ENCODE assay signal across 17 cellular contexts in genomic region chr13:61276401-61276800, GRCh38.
A peak's percentile ranks its signal among the peaks of the same experiment; 100 is the strongest.
DNase-seq lines count a peak whose midpoint lies in the region; ATAC-seq and TF ChIP-seq lines count a peak whose summit lies in the region.
"Had no signal": no experiment of that assay in that cellular context is flagged by ENCODE, and none has a peak within 500 bp of the region (broad histone marks: within the 10 kb centered on the region; RNA-seq: fewer than 3 reads in every experiment).

No MANE protein-coding gene starts in this region.

- no peaks in the 10 kb centered on the region for H3F3A ChIP-seq in PC-3 (ENCODE audit: low read length, unreplicated experiment)

- H3K4me3 ChIP-seq in PC-3 (ENCODE audit: low read length) (no peak overlapping the region), epithelial cell of proximal tubule (ENCODE audit: low read depth, low read length) (no peak overlapping the region)
- H3K4me3 ChIP-seq: A549, BLaER1, GM23338 had no signal

- no peak overlapping the region for H3K4me2 ChIP-seq in PC-3 (ENCODE audit: low read length)
- H3K4me2 ChIP-seq: A549, BLaER1, GM23338 had no signal

- ATAC-seq in PC-3 (peak; percentile 46; the same call in 1 of the 2 replicates), GM21786 (IDR thresholded peaks at IDR 0.05; ENCODE audit: unreplicated experiment) (no peak), GM19455 (IDR thresholded peaks at IDR 0.05; ENCODE audit: unreplicated experiment) (no peak), GM18867 (IDR thresholded peaks at IDR 0.05; ENCODE audit: unreplicated experiment) (no peak)
- ATAC-seq: A549, GM23338 had no signal

- H3K79me2 ChIP-seq in PC-3 (ENCODE audit: low read length), result no peaks in the 10 kb centered on the region

- CTCF ChIA-PET in PC-3 (lab: Charles Lee), result no interaction called here

- no peaks in the 10 kb centered on the region for H3K9me2 ChIP-seq in PC-3 (replicated peaks; ENCODE audit: low read length)

- no TSS peak for BruUV-seq in PC-3 (replicated peaks; lab: Mats Ljungman, UMichigan)

- H3K27me3 ChIP-seq in PC-3 (ENCODE audit: low read length), result no peaks in the 10 kb centered on the region
- H3K27me3 ChIP-seq: BLaER1 had no signal

- in situ Hi-C loops in ACHN (cut with HindIII; ENCODE audit: low pct_ligation_motif_present, low pct_unique_long_range_greater_than_20kb, low sequenced_read_pairs), result no loop called here

- H3K9me3 ChIP-seq in PC-3 (ENCODE audit: low read length), result no peaks in the 10 kb centered on the region
- H3K9me3 ChIP-seq: A549, BLaER1 had no signal

- peak; percentile 85 for DNase-seq in ACHN
- DNase-seq in PC-3, result peak; percentile 20
- peak; percentile 90 for DNase-seq in epithelial cell of proximal tubule (ENCODE audit: low read depth)
- DNase-seq in kidney tubule cell (ENCODE audit: low spot score), result peak; percentile 92
- DNase-seq in GM19238 (ENCODE audit: insufficient read length, low spot score), result no peak
- DNase-seq: Calu3; CD4-positive, alpha-beta memory T cell; DMS79 treated with DMSO at 0.1 percent for 48 hours; GF-D8; HCEC 1CT had no signal

- no peak overlapping the region for H2AFZ ChIP-seq in PC-3 (ENCODE audit: low read length)
- H2AFZ ChIP-seq: GM23338 had no signal

- TF ChIP-seq CTCF in PC-3 (conservative IDR thresholded peaks at IDR 0.05; ENCODE audit: low read depth, low read length), result no peak
- TF ChIP-seq CTCF in epithelial cell of proximal tubule (conservative IDR thresholded peaks at IDR 0.05; ENCODE audit: low read depth, low read length), result no peak

- H3K4me1 ChIP-seq in PC-3 (ENCODE audit: insufficient read depth, low read length), result no peaks in the 10 kb centered on the region
- H3K4me1 ChIP-seq: A549, BLaER1 had no signal

- no peaks in the 10 kb centered on the region for H4K20me1 ChIP-seq in PC-3 (ENCODE audit: low read length)
- H4K20me1 ChIP-seq: BLaER1 had no signal

- no peaks in the 10 kb centered on the region for H3K36me3 ChIP-seq in PC-3 (ENCODE audit: low read depth, low read length)
- H3K36me3 ChIP-seq: BLaER1 had no signal

- intact Hi-C loops in PC-3 (cut with micrococcal nuclease), result no loop called here

- POLR2A ChIA-PET in PC-3 (lab: Charles Lee; ENCODE audit: unreplicated experiment), result no interaction called here

- H3K9ac ChIP-seq in PC-3 (ENCODE audit: low read length), result no peak overlapping the region
- H3K9ac ChIP-seq: BLaER1 had no signal

- H3K27ac ChIP-seq in PC-3 (ENCODE audit: low read length), result no peak overlapping the region
- H3K27ac ChIP-seq: 22Rv1, A549, BLaER1 had no signal
